ENCODE assay signal across 1 cellular context in the genomic region with DNA sequence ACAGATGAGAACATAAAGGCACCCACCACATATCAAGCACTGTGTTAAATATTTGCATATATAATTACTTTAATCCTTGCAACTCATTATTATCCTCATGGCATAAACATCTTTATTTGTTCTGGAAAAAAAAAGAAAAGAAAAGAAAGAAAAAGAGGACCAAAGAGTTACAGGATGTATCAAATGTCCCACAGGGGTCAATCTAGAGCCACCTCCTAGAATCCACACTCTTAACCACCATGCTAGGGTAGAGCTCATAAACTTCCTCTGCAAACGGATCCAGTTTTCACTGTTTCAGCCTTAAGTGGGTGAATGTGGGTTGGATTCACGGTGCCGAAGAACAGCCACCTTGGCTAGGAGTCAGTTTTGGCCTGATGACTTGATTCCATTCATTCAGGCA.
TF ChIP-seq lines count a peak whose summit lies in the region.

No MANE protein-coding gene starts in this region.

TF ChIP-seq in GM23338, 12 proteins besides CTCF, POLR2A, EP300 and RAD21 (continued from another document):
- TF ChIP-seq, protein P1, sequence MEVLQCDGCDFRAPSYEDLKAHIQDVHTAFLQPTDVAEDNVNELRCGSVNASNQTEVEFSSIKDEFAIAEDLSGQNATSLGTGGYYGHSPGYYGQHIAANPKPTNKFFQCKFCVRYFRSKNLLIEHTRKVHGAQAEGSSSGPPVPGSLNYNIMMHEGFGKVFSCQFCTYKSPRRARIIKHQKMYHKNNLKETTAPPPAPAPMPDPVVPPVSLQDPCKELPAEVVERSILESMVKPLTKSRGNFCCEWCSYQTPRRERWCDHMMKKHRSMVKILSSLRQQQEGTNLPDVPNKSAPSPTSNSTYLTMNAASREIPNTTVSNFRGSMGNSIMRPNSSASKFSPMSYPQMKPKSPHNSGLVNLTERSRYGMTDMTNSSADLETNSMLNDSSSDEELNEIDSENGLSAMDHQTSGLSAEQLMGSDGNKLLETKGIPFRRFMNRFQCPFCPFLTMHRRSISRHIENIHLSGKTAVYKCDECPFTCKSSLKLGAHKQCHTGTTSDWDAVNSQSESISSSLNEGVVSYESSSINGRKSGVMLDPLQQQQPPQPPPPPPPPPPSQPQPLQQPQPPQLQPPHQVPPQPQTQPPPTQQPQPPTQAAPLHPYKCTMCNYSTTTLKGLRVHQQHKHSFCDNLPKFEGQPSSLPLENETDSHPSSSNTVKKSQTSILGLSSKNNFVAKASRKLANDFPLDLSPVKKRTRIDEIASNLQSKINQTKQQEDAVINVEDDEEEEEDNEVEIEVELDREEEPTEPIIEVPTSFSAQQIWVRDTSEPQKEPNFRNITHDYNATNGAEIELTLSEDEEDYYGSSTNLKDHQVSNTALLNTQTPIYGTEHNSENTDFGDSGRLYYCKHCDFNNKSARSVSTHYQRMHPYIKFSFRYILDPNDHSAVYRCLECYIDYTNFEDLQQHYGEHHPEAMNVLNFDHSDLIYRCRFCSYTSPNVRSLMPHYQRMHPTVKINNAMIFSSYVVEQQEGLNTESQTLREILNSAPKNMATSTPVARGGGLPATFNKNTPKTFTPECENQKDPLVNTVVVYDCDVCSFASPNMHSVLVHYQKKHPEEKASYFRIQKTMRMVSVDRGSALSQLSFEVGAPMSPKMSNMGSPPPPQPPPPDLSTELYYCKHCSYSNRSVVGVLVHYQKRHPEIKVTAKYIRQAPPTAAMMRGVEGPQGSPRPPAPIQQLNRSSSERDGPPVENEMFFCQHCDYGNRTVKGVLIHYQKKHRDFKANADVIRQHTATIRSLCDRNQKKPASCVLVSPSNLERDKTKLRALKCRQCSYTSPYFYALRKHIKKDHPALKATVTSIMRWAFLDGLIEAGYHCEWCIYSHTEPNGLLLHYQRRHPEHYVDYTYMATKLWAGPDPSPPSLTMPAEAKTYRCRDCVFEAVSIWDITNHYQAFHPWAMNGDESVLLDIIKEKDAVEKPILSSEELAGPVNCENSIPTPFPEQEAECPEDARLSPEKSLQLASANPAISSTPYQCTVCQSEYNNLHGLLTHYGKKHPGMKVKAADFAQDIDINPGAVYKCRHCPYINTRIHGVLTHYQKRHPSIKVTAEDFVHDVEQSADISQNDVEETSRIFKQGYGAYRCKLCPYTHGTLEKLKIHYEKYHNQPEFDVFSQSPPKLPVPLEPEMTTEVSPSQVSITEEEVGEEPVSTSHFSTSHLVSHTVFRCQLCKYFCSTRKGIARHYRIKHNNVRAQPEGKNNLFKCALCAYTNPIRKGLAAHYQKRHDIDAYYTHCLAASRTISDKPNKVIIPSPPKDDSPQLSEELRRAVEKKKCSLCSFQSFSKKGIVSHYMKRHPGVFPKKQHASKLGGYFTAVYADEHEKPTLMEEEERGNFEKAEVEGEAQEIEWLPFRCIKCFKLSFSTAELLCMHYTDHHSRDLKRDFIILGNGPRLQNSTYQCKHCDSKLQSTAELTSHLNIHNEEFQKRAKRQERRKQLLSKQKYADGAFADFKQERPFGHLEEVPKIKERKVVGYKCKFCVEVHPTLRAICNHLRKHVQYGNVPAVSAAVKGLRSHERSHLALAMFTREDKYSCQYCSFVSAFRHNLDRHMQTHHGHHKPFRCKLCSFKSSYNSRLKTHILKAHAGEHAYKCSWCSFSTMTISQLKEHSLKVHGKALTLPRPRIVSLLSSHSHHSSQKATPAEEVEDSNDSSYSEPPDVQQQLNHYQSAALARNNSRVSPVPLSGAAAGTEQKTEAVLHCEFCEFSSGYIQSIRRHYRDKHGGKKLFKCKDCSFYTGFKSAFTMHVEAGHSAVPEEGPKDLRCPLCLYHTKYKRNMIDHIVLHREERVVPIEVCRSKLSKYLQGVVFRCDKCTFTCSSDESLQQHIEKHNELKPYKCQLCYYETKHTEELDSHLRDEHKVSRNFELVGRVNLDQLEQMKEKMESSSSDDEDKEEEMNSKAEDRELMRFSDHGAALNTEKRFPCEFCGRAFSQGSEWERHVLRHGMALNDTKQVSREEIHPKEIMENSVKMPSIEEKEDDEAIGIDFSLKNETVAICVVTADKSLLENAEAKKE (CRISPR knock-in tag; IDR thresholded peaks at IDR 0.05): no peak
- no peak for TF ChIP-seq ZNF114 (CRISPR knock-in tag; IDR thresholded peaks at IDR 0.05)
TF ChIP-seq in GM23338: peak in this region for 0.
